ENCODE assay signal across 23 cellular contexts in the genomic region with DNA sequence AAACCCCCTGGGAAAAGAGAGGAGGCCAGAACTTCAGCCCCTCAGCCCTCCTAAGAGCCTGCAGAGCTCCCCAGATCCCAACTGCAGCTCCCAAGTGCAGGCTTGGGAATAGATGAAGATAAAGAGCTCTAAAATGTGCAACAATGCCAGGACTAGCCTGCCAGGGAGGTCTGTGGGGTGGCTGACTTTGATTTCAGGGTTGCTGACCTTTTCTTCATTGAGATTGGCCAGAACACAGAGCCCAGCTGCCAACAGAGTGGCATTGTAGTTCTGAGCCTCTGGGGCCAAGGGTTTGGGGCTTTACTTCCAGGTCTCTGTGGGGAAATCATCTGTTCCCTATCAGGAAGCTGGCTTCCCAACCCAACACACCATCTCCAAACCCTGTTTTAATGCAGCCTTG.
DNase-seq lines count a peak whose midpoint lies in the region; ATAC-seq and TF ChIP-seq lines count a peak whose summit lies in the region.
"Had no signal": no experiment of that assay in that cellular context is flagged by ENCODE, and none has a peak within 500 bp of the region (broad histone marks: within the 10 kb centered on the region; RNA-seq: fewer than 3 reads in every experiment).

No MANE protein-coding gene starts in this region.

- H3K79me2 ChIP-seq in osteoblast (ENCODE audit: insufficient read depth, low read length), result no peaks in the 10 kb centered on the region

- no peaks in the 10 kb centered on the region for H3K4me1 Mint-ChIP-seq in stimulated activated memory B cell treated with anti-CD40 and anti-IgM and Interleukin-4, amounts not matched to agents 10 μg/mL and 1 μg/mL and 100 μg/mL, for 72 hours
- no peaks in the 10 kb centered on the region for H3K4me1 Mint-ChIP-seq in activated T-helper 17 cell treated with anti-CD3 and anti-CD28 coated beads, Interleukin-2, amount 50 U/mL, for 72 hours
- H3K4me1 Mint-ChIP-seq: activated CD8-positive, alpha-beta memory T cell treated with anti-CD3 and anti-CD28 coated beads, Interleukin-2, amount 10 ng/mL, durations not matched to agents 7 days and 5 days had no signal

- no peaks in the 10 kb centered on the region for H4K20me1 ChIP-seq in osteoblast (ENCODE audit: insufficient read depth, low read length)

- H3K9me3 ChIP-seq in heart right ventricle (peaks cover 0 to 8% (median 0%) of the 10 kb centered on the region in 11 donors), osteoblast (ENCODE audit: low read depth, low read length) (no peaks in the 10 kb centered on the region)
- H3K9me3 ChIP-seq: esophagus squamous epithelium had no signal

- no peak overlapping the region for H3K4me3 ChIP-seq in heart right ventricle
- no peak overlapping the region for H3K4me3 ChIP-seq in osteoblast (ENCODE audit: insufficient read depth, low read length)
- H3K4me3 ChIP-seq: esophagus squamous epithelium, GM23338 had no signal

- peaks cover 9% of the 10 kb centered on the region for H3K27me3 Mint-ChIP-seq in stimulated activated memory B cell treated with anti-CD40 and anti-IgM and Interleukin-4, amounts not matched to agents 10 μg/mL and 1 μg/mL and 100 μg/mL, for 72 hours
- peaks cover 16% of the 10 kb centered on the region for H3K27me3 Mint-ChIP-seq in activated T-helper 17 cell treated with anti-CD3 and anti-CD28 coated beads, Interleukin-2, amount 50 U/mL, for 72 hours

- H2AFZ ChIP-seq in osteoblast (ENCODE audit: low read length), result peak overlapping the region; percentile 4

- DNase-seq in heart right ventricle (peak; percentile 23 to 45), osteoblast (ENCODE audit: insufficient read length, low spot score, missing footprints) (peak; percentile 38), hepatic stellate cell (ENCODE audit: low spot score) (no peak)
- DNase-seq: activated CD8-positive, alpha-beta memory T cell treated with anti-CD3 and anti-CD28 coated beads, Interleukin-2, amount 10 ng/mL, durations not matched to agents 7 days and 5 days; activated T-cell treated with anti-CD3 and anti-CD28 coated beads, Interleukin-2, amount 50 U/mL, for 48 hours; caudate nucleus; CD4-positive, alpha-beta T cell; DND-41; esophagus squamous epithelium; GF-D8; mesendoderm; NCI-H2107; NCI-H345; posterior cingulate gyrus; stimulated activated CD4-positive, alpha-beta T cell treated with anti-CD3 and anti-CD28 coated beads, Interleukin-4, amount 100 ng/mL, for 1 hour had no signal

- intact Hi-C loops in heart right ventricle (cut with DNase I), result loop anchor here in 3 of 10 donors (1.0 to 5.0 kb wide), 5 partner anchors 41 to 180 kb away; no protein-coding TSS in a partner anchor

- no peak overlapping the region for H3K4me3 Mint-ChIP-seq in stimulated activated memory B cell treated with anti-CD40 and anti-IgM and Interleukin-4, amounts not matched to agents 10 μg/mL and 1 μg/mL and 100 μg/mL, for 72 hours
- H3K4me3 Mint-ChIP-seq in activated T-helper 17 cell treated with anti-CD3 and anti-CD28 coated beads, Interleukin-2, amount 50 U/mL, for 72 hours, result no peak overlapping the region
- H3K4me3 Mint-ChIP-seq: activated CD8-positive, alpha-beta memory T cell treated with anti-CD3 and anti-CD28 coated beads, Interleukin-2, amount 10 ng/mL, durations not matched to agents 7 days and 5 days; CD4-positive, alpha-beta T cell; dendritic cell treated with granulocyte-macrophage colony-stimulating factor and Interleukin-4, amounts not matched to agents 40 ng/mL and 50 ng/mL, for 4 days; GM23338 had no signal

- H3K36me3 Mint-ChIP-seq in stimulated activated memory B cell treated with anti-CD40 and anti-IgM and Interleukin-4, amounts not matched to agents 10 μg/mL and 1 μg/mL and 100 μg/mL, for 72 hours, result no peaks in the 10 kb centered on the region
- H3K36me3 Mint-ChIP-seq in activated T-helper 17 cell treated with anti-CD3 and anti-CD28 coated beads, Interleukin-2, amount 50 U/mL, for 72 hours (ENCODE audit: low read depth), result no peaks in the 10 kb centered on the region
- H3K36me3 Mint-ChIP-seq: activated CD8-positive, alpha-beta memory T cell treated with anti-CD3 and anti-CD28 coated beads, Interleukin-2, amount 10 ng/mL, durations not matched to agents 7 days and 5 days had no signal

- H3K27ac ChIP-seq in 22Rv1, result no peak overlapping the region
- peak overlapping the region in 9 of 10 donors; percentile 57 to 79 (median 69) for H3K27ac ChIP-seq in heart right ventricle
- peak overlapping the region; percentile 89 for H3K27ac ChIP-seq in osteoblast (ENCODE audit: low read depth, low read length)

- peaks cover 5 to 43% (median 31%) of the 10 kb centered on the region in 9 donors for H3K4me1 ChIP-seq in heart right ventricle
- peaks cover 49% of the 10 kb centered on the region for H3K4me1 ChIP-seq in osteoblast (ENCODE audit: insufficient read depth, low read length)

- TF ChIP-seq CTCF in 22Rv1 (IDR thresholded peaks at IDR 0.05), result 0 out of 2 replicates have a peak, but pooled peaks have one; percentile 11
- TF ChIP-seq CTCF in heart right ventricle (IDR thresholded peaks at IDR 0.05), result no peak
- no peak for TF ChIP-seq CTCF in osteoblast (IDR thresholded peaks at IDR 0.05; ENCODE audit: extremely low read depth, low read depth, low read length)

- H3K4me2 ChIP-seq in osteoblast (ENCODE audit: insufficient read depth, low read length), result no peak overlapping the region
- H3K4me2 ChIP-seq: GM23338 had no signal

- ATAC-seq in SK-N-SH treated with all-trans-retinoic acid at 6 μM for 48 hours (peak; percentile 39), heart right ventricle (peak in 7 of 8 donors; percentile 60 to 89 (median 76)), GM19452 (IDR thresholded peaks at IDR 0.05; ENCODE audit: unreplicated experiment) (no peak)
- ATAC-seq in stimulated activated memory B cell treated with anti-CD40 and anti-IgM and Interleukin-4, amounts not matched to agents 10 μg/mL and 1 μg/mL and 100 μg/mL, for 72 hours, result no peak
- ATAC-seq in activated T-helper 17 cell treated with anti-CD3 and anti-CD28 coated beads, Interleukin-2, amount 50 U/mL, for 72 hours (replicated peaks), result no peak
- ATAC-seq: activated CD8-positive, alpha-beta memory T cell treated with anti-CD3 and anti-CD28 coated beads, Interleukin-2, amount 10 ng/mL, durations not matched to agents 7 days and 5 days; GM23338; sciatic nerve had no signal

- H3K36me3 ChIP-seq in heart right ventricle (no peaks in the 10 kb centered on the region), osteoblast (ENCODE audit: insufficient read depth, low read length) (no peaks in the 10 kb centered on the region)
- H3K36me3 ChIP-seq: esophagus squamous epithelium had no signal

- H3K27me3 ChIP-seq in heart right ventricle, result no peaks in the 10 kb centered on the region
- no peaks in the 10 kb centered on the region for H3K27me3 ChIP-seq in osteoblast (ENCODE audit: insufficient read depth, low read length)
- H3K27me3 ChIP-seq: esophagus squamous epithelium had no signal

- H3K27ac Mint-ChIP-seq in stimulated activated memory B cell treated with anti-CD40 and anti-IgM and Interleukin-4, amounts not matched to agents 10 μg/mL and 1 μg/mL and 100 μg/mL, for 72 hours, result no peak overlapping the region
- H3K27ac Mint-ChIP-seq in activated T-helper 17 cell treated with anti-CD3 and anti-CD28 coated beads, Interleukin-2, amount 50 U/mL, for 72 hours, result no peak overlapping the region
- H3K27ac Mint-ChIP-seq: activated CD8-positive, alpha-beta memory T cell treated with anti-CD3 and anti-CD28 coated beads, Interleukin-2, amount 10 ng/mL, durations not matched to agents 7 days and 5 days; CD4-positive, alpha-beta T cell; dendritic cell treated with granulocyte-macrophage colony-stimulating factor and Interleukin-4, amounts not matched to agents 40 ng/mL and 50 ng/mL, for 4 days; GM23338 had no signal

- H3K9me3 Mint-ChIP-seq in stimulated activated memory B cell treated with anti-CD40 and anti-IgM and Interleukin-4, amounts not matched to agents 10 μg/mL and 1 μg/mL and 100 μg/mL, for 72 hours, result peaks cover 3% of the 10 kb centered on the region
- no peaks in the 10 kb centered on the region for H3K9me3 Mint-ChIP-seq in activated T-helper 17 cell treated with anti-CD3 and anti-CD28 coated beads, Interleukin-2, amount 50 U/mL, for 72 hours
- H3K9me3 Mint-ChIP-seq: CD4-positive, alpha-beta T cell; dendritic cell treated with granulocyte-macrophage colony-stimulating factor and Interleukin-4, amounts not matched to agents 40 ng/mL and 50 ng/mL, for 4 days; GM23338 had no signal

TF ChIP-seq in SK-N-SH treated with all-trans-retinoic acid at 6 μM for 48 hours, 23 proteins besides CTCF, POLR2A, EP300 and RAD21:
- TF ChIP-seq TCF4 (CRISPR knock-in tag; IDR thresholded peaks at IDR 0.05; ENCODE audit: borderline replicate concordance), result no peak
- TF ChIP-seq GLIS3 (CRISPR knock-in tag; IDR thresholded peaks at IDR 0.05), result no peak
- TF ChIP-seq TOX (CRISPR knock-in tag; IDR thresholded peaks at IDR 0.05; ENCODE audit: borderline replicate concordance), result no peak
- no peak for TF ChIP-seq ZC3H10 (CRISPR knock-in tag; IDR thresholded peaks at IDR 0.05)
- TF ChIP-seq PPARA (CRISPR knock-in tag; IDR thresholded peaks at IDR 0.05; ENCODE audit: borderline replicate concordance), result no peak
- TF ChIP-seq ZNF70 (CRISPR knock-in tag; IDR thresholded peaks at IDR 0.05), result no peak
- TF ChIP-seq ISL1 (CRISPR knock-in tag; IDR thresholded peaks at IDR 0.05), result no peak
- TF ChIP-seq BACH2 (CRISPR knock-in tag; IDR thresholded peaks at IDR 0.05; ENCODE audit: borderline replicate concordance), result no peak

Comparison
In these comparisons a context has a peak if more than half of its experiments do, and no peak if none do; other contexts are left out.
1. ATAC-seq: peak in SK-N-SH treated with all-trans-retinoic acid at 6 μM for 48 hours (single experiment) and heart right ventricle (7 of 8); none in stimulated activated memory B cell treated with anti-CD40 and anti-IgM and Interleukin-4, amounts not matched to agents 10 μg/mL and 1 μg/mL and 100 μg/mL, for 72 hours (single experiment), GM19452 (single experiment) and activated T-helper 17 cell treated with anti-CD3 and anti-CD28 coated beads, Interleukin-2, amount 50 U/mL, for 72 hours (single experiment).